In genomic region chr1:37513795-37514349, GRCh38 we compare ENCODE assay signal across 7 cellular contexts. TPM values are rescaled to one million over a fixed set of nuclear protein-coding genes. Genes with fewer than 3 reads are reported as not detected.
DNase-seq lines count a peak whose midpoint lies in the region; ATAC-seq and TF ChIP-seq lines count a peak whose summit lies in the region.

No MANE protein-coding gene starts in this region.

- WGBS in hepatocyte (ENCODE audit: low lambda C conversion rate, missing lambda C conversion rate) = 3% methylated on average over 18 of the region's 26 CpGs

- H3K4me1 ChIP-seq in hepatocyte (ENCODE audit: insufficient read depth) (peaks cover 11% of the 10 kb centered on the region), gastrocnemius medialis (peaks cover 11 to 14% of the 10 kb centered on the region in 2 donors)

- peaks cover 33% of the 10 kb centered on the region for H3K79me2 ChIP-seq in hepatocyte

- H3K27ac Mint-ChIP-seq in activated naive CD8-positive, alpha-beta T cell treated with anti-CD3 and anti-CD28 coated beads for 36 hours = peak overlapping the region; percentile 93

- no peak for TF ChIP-seq CTCF in RWPE1 (conservative IDR thresholded peaks at IDR 0.05; ENCODE audit: low read depth)
- TF ChIP-seq CTCF in hepatocyte (IDR thresholded peaks at IDR 0.05; ENCODE audit: poor library complexity) = no peak
- TF ChIP-seq CTCF in gastrocnemius medialis (IDR thresholded peaks at IDR 0.05 in 4 of 5, conservative IDR thresholded peaks at IDR 0.05 in 1 of 5) = no peak

- H3K27ac ChIP-seq in RWPE1 = peak overlapping the region; percentile 92
- H3K27ac ChIP-seq in hepatocyte = peak overlapping the region; percentile 95
- H3K27ac ChIP-seq in gastrocnemius medialis = peak overlapping the region; percentile 86 to 96 (median 91)

- no peaks in the 10 kb centered on the region for H3K9me2 ChIP-seq in hepatocyte (replicated peaks; ENCODE audit: insufficient read depth)

- intact Hi-C loops in gastrocnemius medialis (cut with DNase I; ENCODE audit: low total_unique reads) = loop anchor here (1.0 to 5.0 kb wide), 3 partner anchors 21 to 178 kb away; partner anchors contain the start of genes CDCA8 and SNIP1

- peaks cover 19% of the 10 kb centered on the region for H3K36me3 Mint-ChIP-seq in activated naive CD8-positive, alpha-beta T cell treated with anti-CD3 and anti-CD28 coated beads for 36 hours

- peak overlapping the region; percentile 80 for H2AFZ ChIP-seq in hepatocyte

- no peak for TF ChIP-seq POLR2A in gastrocnemius medialis (IDR thresholded peaks at IDR 0.05)

- H3K4me3 ChIP-seq in hepatocyte (peak overlapping the region; percentile 97), gastrocnemius medialis (peak overlapping the region; percentile 62 to 96 (median 70))

- peak overlapping the region; percentile 97 for H3K4me3 Mint-ChIP-seq in activated naive CD8-positive, alpha-beta T cell treated with anti-CD3 and anti-CD28 coated beads for 36 hours

- H4K20me1 ChIP-seq in hepatocyte (ENCODE audit: insufficient read depth, poor library complexity, severe bottlenecking) = peaks cover 8% of the 10 kb centered on the region

- peak; percentile 55 for ATAC-seq in GM18511 (IDR thresholded peaks at IDR 0.05; ENCODE audit: unreplicated experiment)
- ATAC-seq in HG03432 (IDR thresholded peaks at IDR 0.05; ENCODE audit: unreplicated experiment) = peak; percentile 23
- ATAC-seq in gastrocnemius medialis = peak in 1 of 2 donors; percentile 14

- DNase-seq in RWPE1 (ENCODE audit: low spot score) = peak; percentile 30
- peak; percentile 80 for DNase-seq in activated naive CD8-positive, alpha-beta T cell treated with anti-CD3 and anti-CD28 coated beads for 36 hours
- peak; percentile 81 for DNase-seq in hepatocyte (ENCODE audit: low spot score)
- DNase-seq in gastrocnemius medialis = no peak
- DNase-seq in SKM-1 (lab: John Stamatoyannopoulos, UW; ENCODE audit: unreplicated experiment) = no peak

- no peaks in the 10 kb centered on the region for H3K27me3 Mint-ChIP-seq in activated naive CD8-positive, alpha-beta T cell treated with anti-CD3 and anti-CD28 coated beads for 36 hours

- CTCF ChIA-PET in RWPE1 (lab: Yijun Ruan, JAX) = interaction anchor here (0.6 to 1.5 kb wide), 9 partner anchors 8 to 110 kb away, joined by 3 to 15 read pairs (median 7); no protein-coding TSS in a partner anchor

- in situ Hi-C loops in gastrocnemius medialis (cut with MboI; ENCODE audit: low sequenced_read_pairs in 4 of 4) = no loop called here

- POLR2A ChIA-PET in RWPE1 (lab: Yijun Ruan, JAX; ENCODE audit: low non-redundant PET) = interaction anchor here (0.5 to 0.6 kb wide), 2 partner anchors 51 to 839 kb away, joined by 4 to 6 read pairs; no protein-coding TSS in a partner anchor

- no peaks in the 10 kb centered on the region for H3K36me3 ChIP-seq in hepatocyte (replicated peaks; ENCODE audit: insufficient read depth, low read depth)
- peaks cover 0 to 22% of the 10 kb centered on the region in 2 donors for H3K36me3 ChIP-seq in gastrocnemius medialis

- H3K27me3 ChIP-seq in hepatocyte (no peaks in the 10 kb centered on the region), gastrocnemius medialis (no peaks in the 10 kb centered on the region)

- H3K4me1 Mint-ChIP-seq in activated naive CD8-positive, alpha-beta T cell treated with anti-CD3 and anti-CD28 coated beads for 36 hours = peaks cover 45% of the 10 kb centered on the region

- no peaks in the 10 kb centered on the region for H3K9me3 Mint-ChIP-seq in activated naive CD8-positive, alpha-beta T cell treated with anti-CD3 and anti-CD28 coated beads for 36 hours

- H3K9me3 ChIP-seq in hepatocyte (ENCODE audit: low read depth) (no peaks in the 10 kb centered on the region), gastrocnemius medialis (no peaks in the 10 kb centered on the region)

- H3K4me2 ChIP-seq in hepatocyte = peak overlapping the region; percentile 93

RNA-seq across cellular contexts. Expression of gene MEAF6, which starts 0.7 kb away (rescaled TPM):
- 10 to 100 TPM; 78.3 to 83.3 TPM for total RNA-seq in activated naive CD8-positive, alpha-beta T cell treated with anti-CD3 and anti-CD28 coated beads for 36 hours
- 74.7 TPM in 2 replicates for total RNA-seq in hepatocyte
- polyA plus RNA-seq in hepatocyte = 46.5 and 62.8 TPM in 2 replicates
- total RNA-seq in gastrocnemius medialis = 10 to 100 TPM; 72.1 to 81.0 (median 74.5) TPM

RNA-seq across cellular contexts. Expression of gene ZC3H12A, which starts 39.5 kb away (rescaled TPM):
- total RNA-seq in activated naive CD8-positive, alpha-beta T cell treated with anti-CD3 and anti-CD28 coated beads for 36 hours = 10 to 100 TPM; 29.2 to 29.4 TPM
- total RNA-seq in hepatocyte = 30.8 and 30.9 TPM in 2 replicates
- polyA plus RNA-seq in hepatocyte = 46.2 and 54.9 TPM in 2 replicates
- 10 to 100 TPM in 1 of 4 donors, 1 to 10 TPM in 3; 5.3 to 27.1 (median 8.6) TPM for total RNA-seq in gastrocnemius medialis

RNA-seq across cellular contexts. Expression of gene SNIP1, which starts 40.2 kb away (rescaled TPM):
- total RNA-seq in activated naive CD8-positive, alpha-beta T cell treated with anti-CD3 and anti-CD28 coated beads for 36 hours = 10 to 100 TPM; 25.2 to 27.6 TPM
- total RNA-seq in hepatocyte = 10.5 and 10.9 TPM in 2 replicates
- polyA plus RNA-seq in hepatocyte = 6.5 and 8.0 TPM in 2 replicates
- 1 to 10 TPM; 5.2 to 9.2 (median 6.5) TPM for total RNA-seq in gastrocnemius medialis

RNA-seq across cellular contexts. Expression of gene DNALI1, which starts 42.9 kb away (rescaled TPM):
- total RNA-seq in activated naive CD8-positive, alpha-beta T cell treated with anti-CD3 and anti-CD28 coated beads for 36 hours = not detected
- total RNA-seq in hepatocyte (11.5 TPM in 2 replicates), gastrocnemius medialis (1 to 10 TPM; 1.5 to 4.0 (median 2.3) TPM)
- 33.1 and 38.8 TPM in 2 replicates for polyA plus RNA-seq in hepatocyte

Comparison
In these comparisons a context has a peak if more than half of its experiments do, and no peak if none do; other contexts are left out.
1. DNase-seq: peak in RWPE1 (single experiment), activated naive CD8-positive, alpha-beta T cell treated with anti-CD3 and anti-CD28 coated beads for 36 hours (single experiment) and hepatocyte (single experiment); none in gastrocnemius medialis (0 of 2) and SKM-1 (single experiment).
2. Peak in every context shown above with its lines, with median percentiles within 50 percentile points of each other: H3K27ac ChIP-seq.